8 cellular contexts compared by ENCODE assay signal in the genomic region with DNA sequence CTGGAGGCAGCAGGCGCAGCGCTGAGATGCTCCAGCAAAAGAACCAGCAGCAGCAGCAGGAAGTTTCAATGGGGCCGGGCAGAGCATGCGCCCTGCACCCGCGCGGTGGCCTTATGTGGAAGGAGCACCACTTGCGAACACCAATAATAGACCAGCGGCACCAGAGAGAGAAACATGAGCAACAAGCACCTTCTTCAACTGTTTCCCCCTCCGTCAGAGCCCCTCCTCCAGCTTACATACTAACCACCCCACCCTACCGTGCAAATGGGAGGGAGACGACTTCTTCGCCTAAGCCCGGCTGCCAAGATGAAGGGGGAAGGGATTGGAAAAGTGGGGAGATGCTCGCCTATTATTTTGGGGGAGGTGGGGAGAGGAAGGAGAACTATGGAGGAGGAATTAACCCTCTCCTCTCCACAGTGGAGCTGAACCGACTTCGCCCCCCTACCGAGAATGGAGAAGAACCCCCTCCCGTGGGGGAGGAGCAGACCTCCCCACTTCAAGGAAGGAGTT. TPM values are rescaled to one million over a fixed set of nuclear protein-coding genes. Genes with fewer than 3 reads are reported as not detected.
DNase-seq lines count a peak whose midpoint lies in the region; ATAC-seq and TF ChIP-seq lines count a peak whose summit lies in the region.

No MANE protein-coding gene starts in this region.

- peak overlapping the region; percentile 85 to 92 (median 90) for H3K27ac Mint-ChIP-seq in CD14-positive monocyte

- H3K4me3 ChIP-seq in dorsolateral prefrontal cortex: peak overlapping the region; percentile 73 to 100 (median 96)
- H3K4me3 ChIP-seq in lower leg skin (ENCODE audit: low read depth, poor library complexity, severe bottlenecking): peak overlapping the region; percentile 99

- peaks cover 0 to 1% (median 0%) of the 10 kb centered on the region in 3 donors for H3K27me3 Mint-ChIP-seq in CD14-positive monocyte (ENCODE audit: low read depth in 3 of 3)

- intact Hi-C loops in CD14-positive monocyte (cut with micrococcal nuclease) (no loop called here), dorsolateral prefrontal cortex (cut with DNase I) (loop anchor here (1.0 to 5.0 kb wide), 2 partner anchors 182 kb away; a partner anchor contains a TSS), lower leg skin (cut with DNase I; ENCODE audit: low total_unique reads) (no loop called here)

- 0 to 1% methylated on average over 19 of the region's 19 CpGs for WGBS in lower leg skin, 2 donors

- peaks cover 31% of the 10 kb centered on the region for H3K4me1 Mint-ChIP-seq in CD14-positive monocyte

- H3K27me3 ChIP-seq in dorsolateral prefrontal cortex: no peaks in the 10 kb centered on the region

- H3K27ac ChIP-seq in dorsolateral prefrontal cortex: peak overlapping the region; percentile 89 to 99 (median 98)

- peaks cover 0 to 3% of the 10 kb centered on the region in 2 donors for H3K36me3 Mint-ChIP-seq in CD14-positive monocyte

- H3K9me3 Mint-ChIP-seq in CD14-positive monocyte: peaks cover 3 to 5% (median 4%) of the 10 kb centered on the region in 7 donors

- peak overlapping the region; percentile 95 to 99 for H3K4me3 Mint-ChIP-seq in CD14-positive monocyte

- peak; percentile 75 for DNase-seq in CD14-positive monocyte (ENCODE audit: low spot score)
- peak; percentile 73 for DNase-seq in NCI-H774 (lab: John Stamatoyannopoulos, UW)
- DNase-seq in activated CD4-positive, alpha-beta T cell treated with anti-CD3 and anti-CD28 coated beads, Interleukin-2, amount 50 U/mL, for 48 hours: peak; percentile 82 to 86
- DNase-seq in dorsolateral prefrontal cortex: peak; percentile 83 to 94 (median 91)
- peak; percentile 83 to 95 for DNase-seq in lower leg skin (ENCODE audit: low spot score in 2 of 2)
- DNase-seq in stimulated activated CD4-positive, alpha-beta T cell treated with anti-CD3 and anti-CD28 coated beads, Interleukin-4, amount 100 ng/mL, for 24 hours: peak; percentile 86

- no peak for TF ChIP-seq POLR2A in lower leg skin (IDR thresholded peaks at IDR 0.05)

- ATAC-seq in GM19438 (IDR thresholded peaks at IDR 0.05; ENCODE audit: low read depth, unreplicated experiment): peak; percentile 45
- peak; percentile 42 for ATAC-seq in HG03575 (IDR thresholded peaks at IDR 0.05; ENCODE audit: extremely low read depth, insufficient number of reproducible peaks, low FRiP score, unreplicated experiment)

- TF ChIP-seq CTCF in CD14-positive monocyte (IDR thresholded peaks at IDR 0.05) (no peak), dorsolateral prefrontal cortex (IDR thresholded peaks at IDR 0.05 in 54 of 56, conservative IDR thresholded peaks at IDR 0.05 in 2 of 56; ENCODE audit: low read depth in 1 of 56, partially characterized antibody in 56 of 56) (peak in 36 of 56 donors; percentile 8 to 42 (median 28)), lower leg skin (IDR thresholded peaks at IDR 0.05) (no peak)

RNA-seq across cellular contexts. Expression of a gene that starts 1.1 kb away (rescaled TPM):
- 10 to 100 TPM in 1 of 2 donors, 1 to 10 TPM in 1; 8.3 to 14.8 TPM for polyA plus RNA-seq in CD14-positive monocyte
- total RNA-seq in dorsolateral prefrontal cortex (100 to 1,000 TPM in 44 of 120 experiments, 10 to 100 TPM in 76; 75.5 to 116 (median 94.3) TPM), lower leg skin (10 to 100 TPM; 32.2 to 51.5 (median 46.9) TPM)

RNA-seq across cellular contexts. Expression of a gene that starts 1.5 kb away (rescaled TPM):
- polyA plus RNA-seq in CD14-positive monocyte: 10 to 100 TPM; 28.1 to 32.9 TPM
- total RNA-seq in dorsolateral prefrontal cortex: 10 to 100 TPM in 113 of 120 experiments, 1 to 10 TPM in 7; 5.4 to 28.0 (median 14.8) TPM
- total RNA-seq in lower leg skin: 10 to 100 TPM; 23.3 to 67.7 (median 26.5) TPM

Comparison
In these comparisons a context has a peak if more than half of its experiments do, and no peak if none do; other contexts are left out.
1. Peak in every context shown above with its lines: DNase-seq, ATAC-seq, H3K4me3 ChIP-seq and H3K27ac ChIP-seq.
2. CTCF ChIP-seq: peak in dorsolateral prefrontal cortex (36 of 56); none in CD14-positive monocyte (single experiment) and lower leg skin (0 of 3).
3. intact Hi-C loops: an anchor here in dorsolateral prefrontal cortex (1.0 to 5.0 kb wide); none called in CD14-positive monocyte and lower leg skin.